20 cellular contexts compared by ENCODE assay signal in genomic region chr2:28676153-28676835, GRCh38.
"Had no signal": no experiment of that assay in that cellular context is flagged by ENCODE, and none has a peak within 500 bp of the region (broad histone marks: within the 10 kb centered on the region; RNA-seq: fewer than 3 reads in every experiment).

No MANE protein-coding gene starts in this region.

- ATAC-seq: activated CD4-positive, alpha-beta T cell treated with anti-CD3 and anti-CD28 coated beads for 36 hours; activated CD8-positive, alpha-beta memory T cell treated with anti-CD3 and anti-CD28 coated beads, Interleukin-2, amount 10 ng/mL, durations not matched to agents 7 days and 5 days; foreskin keratinocyte; natural killer cell treated with Interleukin-12 subunit alpha and Interleukin-12 subunit beta and Interleukin-15 and Interleukin-18, amount 100 ng/mL, for 72 hours; sciatic nerve had no signal

- H3K27ac ChIP-seq: adrenal gland, coronary artery, foreskin keratinocyte, suprapubic skin, WERI-Rb-1 had no signal

- H3K4me3 ChIP-seq: adrenal gland, coronary artery, suprapubic skin had no signal

- H3K4me3 Mint-ChIP-seq: activated CD4-positive, alpha-beta memory T cell treated with anti-CD3 and anti-CD28 coated beads for 36 hours; activated CD4-positive, alpha-beta T cell treated with anti-CD3 and anti-CD28 coated beads for 36 hours; activated CD8-positive, alpha-beta memory T cell treated with anti-CD3 and anti-CD28 coated beads, Interleukin-2, amount 10 ng/mL, durations not matched to agents 7 days and 5 days; activated naive CD4-positive, alpha-beta T cell treated with anti-CD3 and anti-CD28 coated beads, Interleukin-2, amount 50 U/mL, for 24 hours; natural killer cell treated with Interleukin-12 subunit alpha and Interleukin-12 subunit beta and Interleukin-15 and Interleukin-18, amount 100 ng/mL, for 72 hours; stimulated activated naive CD8-positive, alpha-beta T cell treated with anti-CD3 and anti-CD28 coated beads, Interleukin-15, Interleukin-2, amounts not matched to agents 100 ng/mL and 50 ng/mL, for 24 hours; T-helper 1 cell treated with Interleukin-12 subunit alpha and Interleukin-12 subunit beta and Interleukin-4 antibody, amounts not matched to agents 30 μg/mL and 1 μg/mL, for 36 hours; type B pancreatic cell had no signal

- H3K27ac Mint-ChIP-seq: activated CD4-positive, alpha-beta memory T cell treated with anti-CD3 and anti-CD28 coated beads for 36 hours; activated CD4-positive, alpha-beta T cell treated with anti-CD3 and anti-CD28 coated beads for 36 hours; activated CD8-positive, alpha-beta memory T cell treated with anti-CD3 and anti-CD28 coated beads, Interleukin-2, amount 10 ng/mL, durations not matched to agents 7 days and 5 days; activated naive CD4-positive, alpha-beta T cell treated with anti-CD3 and anti-CD28 coated beads, Interleukin-2, amount 50 U/mL, for 24 hours; T-helper 1 cell treated with Interleukin-12 subunit alpha and Interleukin-12 subunit beta and Interleukin-4 antibody, amounts not matched to agents 30 μg/mL and 1 μg/mL, for 36 hours; type B pancreatic cell had no signal

- H3K9me3 ChIP-seq: adrenal gland had no signal

- H3K36me3 ChIP-seq: adrenal gland, suprapubic skin, WERI-Rb-1 had no signal

- DNase-seq: activated CD4-positive, alpha-beta memory T cell treated with anti-CD3 and anti-CD28 coated beads for 36 hours; activated CD4-positive, alpha-beta T cell treated with anti-CD3 and anti-CD28 coated beads for 36 hours; activated CD8-positive, alpha-beta memory T cell treated with anti-CD3 and anti-CD28 coated beads, Interleukin-2, amount 10 ng/mL, durations not matched to agents 7 days and 5 days; activated effector memory CD4-positive, alpha-beta T cell treated with anti-CD3 and anti-CD28 coated beads, Interleukin-2, amount 50 U/mL, for 16 hours; activated T-cell treated with anti-CD3 and anti-CD28 coated beads, Interleukin-2, amount 50 U/mL, for 1 hour; adrenal gland; central memory CD4-positive, alpha-beta T cell; effector CD4-positive, alpha-beta T cell; foreskin keratinocyte; kidney glomerular epithelial cell; mesendoderm; WERI-Rb-1 had no signal

- H3K27me3 ChIP-seq: adrenal gland, foreskin keratinocyte, suprapubic skin had no signal
